8 cellular contexts compared by ENCODE assay signal in the genomic region with DNA sequence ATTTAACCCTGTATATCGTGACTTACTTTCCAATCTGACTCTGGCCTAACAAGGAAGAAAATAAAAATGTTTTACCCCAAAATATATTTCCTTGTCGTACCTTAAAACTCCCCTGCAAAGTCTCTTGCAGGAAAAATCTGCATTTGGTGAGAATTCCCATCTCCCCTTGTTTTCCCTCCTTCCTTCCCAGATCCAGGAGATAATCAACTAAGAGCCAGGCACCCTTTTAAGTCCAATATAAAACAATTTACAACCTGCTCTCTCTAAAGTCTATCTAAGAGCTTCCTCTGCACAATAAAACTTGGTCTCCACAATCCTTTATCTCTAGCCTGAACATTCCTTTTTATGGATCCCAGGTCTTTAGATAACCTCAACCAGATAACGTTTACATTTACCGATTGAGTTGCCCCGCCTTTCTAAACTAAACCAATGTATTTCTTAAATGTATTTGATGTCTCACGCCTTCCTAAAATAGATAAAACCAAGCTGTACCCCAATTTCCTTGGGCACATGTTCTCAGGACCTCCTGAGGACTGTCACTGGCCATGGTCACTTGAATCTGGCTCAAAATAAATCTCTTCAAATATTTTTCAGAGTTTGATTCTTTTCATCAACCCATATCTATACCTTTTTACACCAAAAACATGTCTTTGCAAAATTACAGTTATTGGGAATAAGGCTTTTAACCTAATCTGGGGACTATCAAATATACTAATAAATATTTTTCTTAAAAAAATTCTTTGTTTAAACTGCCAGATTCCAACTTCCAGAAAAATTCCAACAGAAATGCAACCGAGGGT. TPM values are rescaled to one million over a fixed set of nuclear protein-coding genes. Genes with fewer than 3 reads are reported as not detected.
DNase-seq lines count a peak whose midpoint lies in the region; ATAC-seq and TF ChIP-seq lines count a peak whose summit lies in the region.

No MANE protein-coding gene starts in this region.

- H4K20me1 ChIP-seq in GM23338 (replicated peaks; ENCODE audit: insufficient read depth) (no peaks in the 10 kb centered on the region), SU-DHL-6 (ENCODE audit: low read depth, low read length) (no peaks in the 10 kb centered on the region)

- H3K9ac ChIP-seq in SU-DHL-6 (ENCODE audit: low read length): peak overlapping the region; percentile 97

- peak overlapping the region; percentile 86 for H3K4me3 Mint-ChIP-seq in GM23338

- peaks cover 24% of the 10 kb centered on the region for H3K4me1 ChIP-seq in GM23338 (ENCODE audit: insufficient read depth)

- peaks cover 4% of the 10 kb centered on the region; the same call in 1 of the 2 replicates for H3F3A ChIP-seq in GM23338 (replicated peaks; ENCODE audit: low read depth)
- peaks cover 22% of the 10 kb centered on the region for H3F3A ChIP-seq in SU-DHL-6 (ENCODE audit: insufficient read depth)

- H2AFZ ChIP-seq in GM23338 (peak overlapping the region; percentile 86), SU-DHL-6 (ENCODE audit: low read depth, low read length, severe bottlenecking) (peak overlapping the region; percentile 81)

- H3K9me3 Mint-ChIP-seq in GM23338: no peaks in the 10 kb centered on the region

- H3K9me2 ChIP-seq in GM23338 (ENCODE audit: insufficient read depth) (no peaks in the 10 kb centered on the region), SU-DHL-6 (replicated peaks; ENCODE audit: insufficient read depth, low read length) (no peaks in the 10 kb centered on the region)

- H3K79me2 ChIP-seq in GM23338 (replicated peaks; ENCODE audit: insufficient read depth) (peaks cover 28% of the 10 kb centered on the region), SU-DHL-6 (ENCODE audit: insufficient read depth, low read length) (peaks cover 16% of the 10 kb centered on the region; the same call in 1 of the 2 replicates)

- TF ChIP-seq CTCF in GM23338 (conservative IDR thresholded peaks at IDR 0.05; ENCODE audit: low read depth in 2 of 2) (no peak), SU-DHL-6 (IDR thresholded peaks at IDR 0.05; ENCODE audit: insufficient read depth, low read length, poor library complexity, severe bottlenecking) (no peak), fibroblast of the aortic adventitia (IDR thresholded peaks at IDR 0.05; ENCODE audit: insufficient read depth, low read length) (no peak)

- peaks cover 14% of the 10 kb centered on the region; the same call in 1 of the 3 replicates for H3K36me3 Mint-ChIP-seq in GM23338 (ENCODE audit: low read depth)

- H3K4me1 Mint-ChIP-seq in GM23338: peaks cover 31% of the 10 kb centered on the region

- H3K36me3 ChIP-seq in GM23338 (ENCODE audit: insufficient read depth) (no peaks in the 10 kb centered on the region), SU-DHL-6 (ENCODE audit: low read length) (peaks cover 8% of the 10 kb centered on the region; the same call in 1 of the 2 replicates)

- H3K4me2 ChIP-seq in GM23338: peak overlapping the region; percentile 89
- H3K4me2 ChIP-seq in SU-DHL-6 (ENCODE audit: low read depth, low read length, poor library complexity, severe bottlenecking): peak overlapping the region; percentile 93

- no peaks in the 10 kb centered on the region for H3K9me3 ChIP-seq in SU-DHL-6 (ENCODE audit: insufficient read depth, low read length)

- H3K27me3 Mint-ChIP-seq in GM23338 (ENCODE audit: insufficient read depth, low read depth, poor library complexity): peaks cover 9% of the 10 kb centered on the region

- no peaks in the 10 kb centered on the region for H3K27me3 ChIP-seq in GM23338 (ENCODE audit: insufficient read depth)
- no peaks in the 10 kb centered on the region for H3K27me3 ChIP-seq in SU-DHL-6 (ENCODE audit: low read length)

- H3K4me3 ChIP-seq in GM23338 (peak overlapping the region; percentile 91), SU-DHL-6 (ENCODE audit: insufficient read depth, low read length, poor library complexity, severe bottlenecking) (peak overlapping the region; percentile 86), fibroblast of the aortic adventitia (ENCODE audit: low read depth, low read length) (peak overlapping the region; percentile 91), skeletal muscle cell (ENCODE audit: low read depth, low read length) (peak overlapping the region; percentile 81)

- DNase-seq in GM23338 (ENCODE audit: low spot score): no peak
- no peak for DNase-seq in fibroblast of the aortic adventitia (ENCODE audit: low read depth)
- no peak for DNase-seq in skeletal muscle cell (ENCODE audit: low read depth)
- DNase-seq in nucleus accumbens (lab: John Stamatoyannopoulos, UW): no peak
- DNase-seq in NCI-H2227 treated with DMSO at 0.1 percent for 48 hours (lab: John Stamatoyannopoulos, UW): no peak

- peak overlapping the region; percentile 95 for H3K27ac ChIP-seq in GM23338 (ENCODE audit: low read depth)
- H3K27ac ChIP-seq in SU-DHL-6 (ENCODE audit: low read depth, low read length): peak overlapping the region; percentile 86

- H3K27ac Mint-ChIP-seq in GM23338: peak overlapping the region; percentile 85

- ATAC-seq in GM23338 (no peak), GM21390 (IDR thresholded peaks at IDR 0.05; ENCODE audit: unreplicated experiment) (no peak), GM21717 (IDR thresholded peaks at IDR 0.05; ENCODE audit: unreplicated experiment) (no peak)

TF ChIP-seq in GM23338, 12 proteins besides CTCF, POLR2A, EP300 and RAD21:
- TF ChIP-seq STAT1 (IDR thresholded peaks at IDR 0.05; ENCODE audit: unreplicated experiment): no peak

RNA-seq across cellular contexts. Expression of gene DDX59, which starts 1.0 kb away (rescaled TPM):
- 15.3 and 15.7 TPM in 2 replicates for total RNA-seq in GM23338 (2014; rRNA removed; shearing (Covaris generic))
- polyA plus RNA-seq in GM23338 (2016; fragmentation: Nextera tagmentation; extraction: Ambion mirVana): 12.9 and 14.7 TPM in 2 replicates
- 20.3 and 26.4 TPM in 2 replicates for total RNA-seq in fibroblast of the aortic adventitia (ENCODE audit: low replicate concordance)

RNA-seq across cellular contexts. Expression of gene KIF14, which starts 48.2 kb away (rescaled TPM):
- total RNA-seq in GM23338 (2014; rRNA removed; shearing (Covaris generic)): 22.2 and 23.2 TPM in 2 replicates
- polyA plus RNA-seq in GM23338 (2016; fragmentation: Nextera tagmentation; extraction: Ambion mirVana): 10.8 and 13.3 TPM in 2 replicates
- 1.8 and 13.4 TPM in 2 replicates for total RNA-seq in fibroblast of the aortic adventitia (ENCODE audit: low replicate concordance)
